20 cellular contexts compared by ENCODE assay signal in genomic region chr2:97717618-97718005, GRCh38. TPM values are rescaled to one million over a fixed set of nuclear protein-coding genes. Genes with fewer than 3 reads are reported as not detected.
DNase-seq lines count a peak whose midpoint lies in the region; ATAC-seq and TF ChIP-seq lines count a peak whose summit lies in the region.
"Had no signal": no experiment of that assay in that cellular context is flagged by ENCODE, and none has a peak within 500 bp of the region (broad histone marks: within the 10 kb centered on the region; RNA-seq: fewer than 3 reads in every experiment).

No MANE protein-coding gene starts in this region.

- peak overlapping the region; percentile 92 to 99 (median 96) for H3K4me3 Mint-ChIP-seq in CD4-positive, CD25-positive, alpha-beta regulatory T cell
- peak overlapping the region; percentile 98 for H3K4me3 Mint-ChIP-seq in activated naive CD8-positive, alpha-beta T cell
- H3K4me3 Mint-ChIP-seq in naive thymus-derived CD8-positive, alpha-beta T cell: peak overlapping the region; percentile 88 to 99 (median 94)

- intact Hi-C loops in heart left ventricle (cut with DNase I): no loop called here

- TF ChIP-seq CTCF in heart left ventricle (IDR thresholded peaks at IDR 0.05): no peak

- H3K36me3 ChIP-seq in CD4-positive, CD25-positive, alpha-beta regulatory T cell (ENCODE audit: control insufficient read depth, insufficient read depth, low read length): peaks cover 9% of the 10 kb centered on the region
- no peaks in the 10 kb centered on the region for H3K36me3 ChIP-seq in H7 (replicated peaks; ENCODE audit: control insufficient read depth, insufficient read depth, low read length)
- no peaks in the 10 kb centered on the region for H3K36me3 ChIP-seq in heart left ventricle
- H3K36me3 ChIP-seq: cardiac muscle cell, thyroid gland had no signal

- ATAC-seq in CD4-positive, CD25-positive, alpha-beta regulatory T cell (ENCODE audit: low read depth in 2 of 2): no peak
- ATAC-seq in naive thymus-derived CD8-positive, alpha-beta T cell: no peak
- ATAC-seq in HG02870 (IDR thresholded peaks at IDR 0.05; ENCODE audit: unreplicated experiment): no peak
- ATAC-seq in heart left ventricle: no peak
- ATAC-seq: left ventricle myocardium superior had no signal

- no peaks in the 10 kb centered on the region for H3K9me3 ChIP-seq in CD4-positive, CD25-positive, alpha-beta regulatory T cell (ENCODE audit: control insufficient read depth in 2 of 2, low read length in 2 of 2)
- H3K9me3 ChIP-seq in heart left ventricle: no peaks in the 10 kb centered on the region
- H3K9me3 ChIP-seq: thyroid gland had no signal

- peaks cover 95% of the 10 kb centered on the region for H3K4me1 ChIP-seq in CD4-positive, CD25-positive, alpha-beta regulatory T cell (ENCODE audit: control insufficient read depth, insufficient read depth, low read length, poor library complexity, severe bottlenecking)
- peaks cover 0 to 7% (median 0%) of the 10 kb centered on the region in 12 donors for H3K4me1 ChIP-seq in heart left ventricle
- H3K4me1 ChIP-seq: thyroid gland had no signal

- POLR2A ChIA-PET in naive thymus-derived CD8-positive, alpha-beta T cell (lab: Charles Lee): interaction anchor here (1.2 to 12.8 kb wide), 6 partner anchors 8 to 128 kb away, joined by 4 to 159 read pairs (median 7); partner anchors contain the start of gene ANKRD36B

- H3K36me3 Mint-ChIP-seq in CD4-positive, CD25-positive, alpha-beta regulatory T cell: peaks cover 42% of the 10 kb centered on the region
- peaks cover 22% of the 10 kb centered on the region for H3K36me3 Mint-ChIP-seq in activated naive CD8-positive, alpha-beta T cell
- H3K36me3 Mint-ChIP-seq in naive thymus-derived CD8-positive, alpha-beta T cell: peaks cover 5 to 66% (median 44%) of the 10 kb centered on the region in 3 donors

- peak overlapping the region; percentile 92 for H3K27ac ChIP-seq in CD4-positive, CD25-positive, alpha-beta regulatory T cell (ENCODE audit: insufficient read depth, low read length, poor library complexity, severe bottlenecking)
- H3K27ac ChIP-seq in heart left ventricle: peak overlapping the region in 1 of 12 donors; percentile 38
- H3K27ac ChIP-seq: C4-2B, cardiac muscle cell, thyroid gland had no signal

- peak overlapping the region; percentile 93 to 100 (median 97) for H3K27ac Mint-ChIP-seq in CD4-positive, CD25-positive, alpha-beta regulatory T cell
- peak overlapping the region; percentile 99 for H3K27ac Mint-ChIP-seq in activated naive CD8-positive, alpha-beta T cell
- peak overlapping the region; percentile 93 to 100 (median 99) for H3K27ac Mint-ChIP-seq in naive thymus-derived CD8-positive, alpha-beta T cell

- no peak for DNase-seq in CD4-positive, CD25-positive, alpha-beta regulatory T cell
- peak; percentile 33 for DNase-seq in H7
- no peak for DNase-seq in naive thymus-derived CD8-positive, alpha-beta T cell
- no peak for DNase-seq in NOMO-1 treated with dmso at 0.1 percent for 144 hours (lab: John Stamatoyannopoulos, UW; ENCODE audit: unreplicated experiment)
- no peak for DNase-seq in DMS79 (lab: John Stamatoyannopoulos, UW)
- DNase-seq in heart left ventricle: no peak
- DNase-seq: activated CD4-positive, alpha-beta T cell treated with anti-CD3 and anti-CD28 coated beads, Interleukin-2, amount 50 U/mL, for 4 hours; effector CD4-positive, alpha-beta T cell; KG1; left ventricle myocardium superior; NCI-H2227 treated with DMSO at 0.1 percent for 48 hours; retina; SHP77; stimulated activated CD4-positive, alpha-beta T cell treated with anti-CD3 and anti-CD28 coated beads, Interleukin-2, amount 100 ng/mL, for 24 hours; T-helper 9 cell; thyroid gland had no signal

- no peaks in the 10 kb centered on the region for H3K27me3 ChIP-seq in CD4-positive, CD25-positive, alpha-beta regulatory T cell (ENCODE audit: control insufficient read depth, insufficient read depth, low read length)
- H3K27me3 ChIP-seq in H7 (ENCODE audit: control insufficient read depth, insufficient read depth, low read length) (no peaks in the 10 kb centered on the region), heart left ventricle (no peaks in the 10 kb centered on the region)
- H3K27me3 ChIP-seq: cardiac muscle cell, thyroid gland had no signal

- 76 to 80% (median 78%) methylated on average over 3 of the region's 3 CpGs for WGBS in heart left ventricle, 4 donors

- no peak for TF ChIP-seq POLR2A in heart left ventricle (IDR thresholded peaks at IDR 0.05)

- peaks cover 9 to 93% (median 65%) of the 10 kb centered on the region in 4 donors for H3K4me1 Mint-ChIP-seq in CD4-positive, CD25-positive, alpha-beta regulatory T cell
- H3K4me1 Mint-ChIP-seq in activated naive CD8-positive, alpha-beta T cell (ENCODE audit: low read depth): peaks cover 76% of the 10 kb centered on the region
- H3K4me1 Mint-ChIP-seq in naive thymus-derived CD8-positive, alpha-beta T cell: peaks cover 59 to 88% (median 80%) of the 10 kb centered on the region in 4 donors

- peak overlapping the region; percentile 77 for H3K4me3 ChIP-seq in CD4-positive, CD25-positive, alpha-beta regulatory T cell (ENCODE audit: low read depth, low read length)
- H3K4me3 ChIP-seq in H7 (ENCODE audit: insufficient read depth, low read depth, low read length): no peak overlapping the region
- peak overlapping the region in 1 of 12 donors; percentile 52 for H3K4me3 ChIP-seq in heart left ventricle
- H3K4me3 ChIP-seq: cardiac muscle cell, thyroid gland had no signal

- no peaks in the 10 kb centered on the region for H3K27me3 Mint-ChIP-seq in CD4-positive, CD25-positive, alpha-beta regulatory T cell
- no peaks in the 10 kb centered on the region for H3K27me3 Mint-ChIP-seq in activated naive CD8-positive, alpha-beta T cell
- no peaks in the 10 kb centered on the region for H3K27me3 Mint-ChIP-seq in naive thymus-derived CD8-positive, alpha-beta T cell

- H3K9me3 Mint-ChIP-seq in CD4-positive, CD25-positive, alpha-beta regulatory T cell: no peaks in the 10 kb centered on the region
- no peaks in the 10 kb centered on the region for H3K9me3 Mint-ChIP-seq in activated naive CD8-positive, alpha-beta T cell (ENCODE audit: low read depth)
- no peaks in the 10 kb centered on the region for H3K9me3 Mint-ChIP-seq in naive thymus-derived CD8-positive, alpha-beta T cell

RNA-seq across cellular contexts. Expression of gene ZAP70, which starts 4.2 kb away (rescaled TPM):
- 431 TPM for total RNA-seq in CD4-positive, CD25-positive, alpha-beta regulatory T cell
- polyA plus RNA-seq in CD4-positive, CD25-positive, alpha-beta regulatory T cell: 100 to 1,000 TPM; 104 to 144 (median 130) TPM
- total RNA-seq in H7 (2014; rRNA removed; shearing (Covaris generic)): 0.33 and 2.5 TPM in 2 replicates
- total RNA-seq in naive thymus-derived CD8-positive, alpha-beta T cell: 100 to 1,000 TPM; 490 to 503 TPM
- 100 to 1,000 TPM; 131 to 168 (median 149) TPM for polyA plus RNA-seq in naive thymus-derived CD8-positive, alpha-beta T cell
- total RNA-seq in heart left ventricle: 10 to 100 TPM in 1 of 9 donors, 1 to 10 TPM in 2, under 1 TPM in 5, not detected in 1; 0.16 to 13.5 (median 0.87) TPM
- under 1 TPM; 0.58 to 0.65 TPM for polyA plus RNA-seq in heart left ventricle

RNA-seq across cellular contexts. Expression of gene C2orf92, which starts 48.1 kb away (rescaled TPM):
- total RNA-seq in CD4-positive, CD25-positive, alpha-beta regulatory T cell: 20.4 TPM
- under 1 TPM in 1 of 4 donors, not detected in 3; 0.61 TPM for polyA plus RNA-seq in CD4-positive, CD25-positive, alpha-beta regulatory T cell
- 2.5 and 4.2 TPM in 2 replicates for total RNA-seq in H7 (2014; rRNA removed; shearing (Covaris generic))
- total RNA-seq in naive thymus-derived CD8-positive, alpha-beta T cell: 10 to 100 TPM; 18.2 to 21.2 TPM
- 1 to 10 TPM in 1 of 3 donors, under 1 TPM in 2; 0.35 to 1.5 (median 0.68) TPM for polyA plus RNA-seq in naive thymus-derived CD8-positive, alpha-beta T cell
- 1 to 10 TPM; 1.7 to 3.9 (median 2.4) TPM for total RNA-seq in heart left ventricle
- polyA plus RNA-seq in heart left ventricle: 10 to 100 TPM in 1 of 2 donors, under 1 TPM in 1; 0.89 to 11.0 TPM

RNA-seq across cellular contexts. Expression of gene ACTR1B, which starts 53.8 kb away (rescaled TPM):
- 86.3 TPM for total RNA-seq in CD4-positive, CD25-positive, alpha-beta regulatory T cell
- 10 to 100 TPM; 12.9 to 22.6 (median 21.8) TPM for polyA plus RNA-seq in CD4-positive, CD25-positive, alpha-beta regulatory T cell
- 49.7 and 58.3 TPM in 2 replicates for total RNA-seq in H7 (2014; rRNA removed; shearing (Covaris generic))
- total RNA-seq in naive thymus-derived CD8-positive, alpha-beta T cell: 10 to 100 TPM; 94.0 to 97.8 TPM
- 10 to 100 TPM; 11.7 to 17.9 (median 13.0) TPM for polyA plus RNA-seq in naive thymus-derived CD8-positive, alpha-beta T cell
- total RNA-seq in heart left ventricle: 10 to 100 TPM; 62.1 to 84.1 (median 74.9) TPM
- 10 to 100 TPM; 48.7 to 94.9 TPM for polyA plus RNA-seq in heart left ventricle

Comparison
In these comparisons a context has a peak if more than half of its experiments do, and no peak if none do; other contexts are left out.
1. RNA of gene ZAP70, which starts 4.2 kb away (total RNA-seq): 490 to 503 TPM in naive thymus-derived CD8-positive, alpha-beta T cell and 431 TPM in CD4-positive, CD25-positive, alpha-beta regulatory T cell (single experiment); 0.33 to 2.5 TPM in H7 and 0.16 to 13.5 TPM in heart left ventricle; every median in the first group is over 10 times any median in the second.
2. Peak in every context shown above with its lines, with median percentiles within 50 percentile points of each other: H3K27ac Mint-ChIP-seq and H3K4me3 Mint-ChIP-seq.